ENCODE assay signal across 34 cellular contexts in genomic region chr3:134525293-134525692, GRCh38.
"Had no signal": no experiment of that assay in that cellular context is flagged by ENCODE, and none has a peak within 500 bp of the region (broad histone marks: within the 10 kb centered on the region; RNA-seq: fewer than 3 reads in every experiment).

No MANE protein-coding gene starts in this region.

- DNase-seq: Karpas-422, Kasumi-1, MG63, MM.1S, MV-4-11, NCI-H1048, NCI-H1092, NCI-H1092 treated with DMSO at 0.1 percent for 48 hours, NCI-H1105, NCI-H1105 treated with DMSO at 0.1 percent for 48 hours, NCI-H1417, NCI-H1417 treated with DMSO at 0.1 percent for 48 hours, NCI-H1436, NCI-H1436 treated with DMSO at 0.1 percent for 48 hours, NCI-H146, NCI-H1694, NCI-H1694 treated with DMSO at 0.1 percent for 48 hours, NCI-H187, NCI-H187 treated with DMSO at 0.1 percent for 48 hours, NCI-H1930, NCI-H2029, NCI-H2029 treated with DMSO at 0.1 percent for 48 hours, NCI-H2081 treated with DMSO at 0.1 percent for 48 hours, NCI-H2107, NCI-H2171, NCI-H2171 treated with DMSO at 0.1 percent for 48 hours, NCI-H2227 treated with DMSO at 0.1 percent for 48 hours, NCI-H226, NCI-H345, NCI-H446, NCI-H446 treated with DMSO at 0.1 percent for 48 hours, NCI-H510A, NCI-H524, NCI-H524 treated with DMSO at 0.1 percent for 48 hours had no signal

- H3K4me3 ChIP-seq: MG63 had no signal
